In genomic region chr10:101120884-101121660, GRCh38 we compare ENCODE assay signal across 8 cellular contexts. TPM values are rescaled to one million over a fixed set of nuclear protein-coding genes. Genes with fewer than 3 reads are reported as not detected.
DNase-seq lines count a peak whose midpoint lies in the region; ATAC-seq and TF ChIP-seq lines count a peak whose summit lies in the region.
"Had no signal": no experiment of that assay in that cellular context is flagged by ENCODE, and none has a peak within 500 bp of the region (broad histone marks: within the 10 kb centered on the region; RNA-seq: fewer than 3 reads in every experiment).

No MANE protein-coding gene starts in this region.

- H3K27me3 Mint-ChIP-seq in activated CD8-positive, alpha-beta T cell treated with anti-CD3 and anti-CD28 coated beads, Interleukin-2, amount 10 ng/mL, durations not matched to agents 7 days and 5 days (ENCODE audit: low read depth), result peaks cover 61% of the 10 kb centered on the region
- no peaks in the 10 kb centered on the region for H3K27me3 Mint-ChIP-seq in Caco-2 (ENCODE audit: insufficient read depth, unreplicated experiment)

- peak overlapping the region; percentile 34 to 77 (median 63) for H3K9ac ChIP-seq in skeletal muscle tissue (ENCODE audit: low read depth in 1 of 3, low read length in 3 of 3)

- 8 to 9% methylated on average over 41 of the region's 41 CpGs for WGBS in heart right ventricle, 2 donors

- ATAC-seq in HG02642 (IDR thresholded peaks at IDR 0.05; ENCODE audit: poor library complexity, unreplicated experiment) (peak; percentile 48), heart right ventricle (peak in 2 of 8 donors; percentile 45 to 59)
- peak; percentile 80 for ATAC-seq in activated CD8-positive, alpha-beta T cell treated with anti-CD3 and anti-CD28 coated beads, Interleukin-2, amount 10 ng/mL, durations not matched to agents 7 days and 5 days

- H3K9me3 ChIP-seq in heart right ventricle (no peaks in the 10 kb centered on the region), skeletal muscle tissue (ENCODE audit: control insufficient read depth in 3 of 3, low read length in 3 of 3) (no peaks in the 10 kb centered on the region), Caco-2 (no peaks in the 10 kb centered on the region)

- H3K4me3 ChIP-seq in heart right ventricle, result peak overlapping the region; percentile 32 to 59 (median 50)
- H3K4me3 ChIP-seq in skeletal muscle tissue (ENCODE audit: low read length in 3 of 3), result peak overlapping the region; percentile 64 to 82 (median 71)
- no peak overlapping the region for H3K4me3 ChIP-seq in Caco-2 (ENCODE audit: low read depth, low read length)

- H3K36me3 Mint-ChIP-seq in activated CD8-positive, alpha-beta T cell treated with anti-CD3 and anti-CD28 coated beads, Interleukin-2, amount 10 ng/mL, durations not matched to agents 7 days and 5 days (ENCODE audit: low read depth), result no peaks in the 10 kb centered on the region
- H3K36me3 Mint-ChIP-seq in Caco-2 (ENCODE audit: insufficient read depth, unreplicated experiment), result no peaks in the 10 kb centered on the region

- peaks cover 27% of the 10 kb centered on the region for H3K4me1 Mint-ChIP-seq in activated CD8-positive, alpha-beta T cell treated with anti-CD3 and anti-CD28 coated beads, Interleukin-2, amount 10 ng/mL, durations not matched to agents 7 days and 5 days (ENCODE audit: low read depth)
- peaks cover 10% of the 10 kb centered on the region for H3K4me1 Mint-ChIP-seq in Caco-2 (ENCODE audit: low read depth, unreplicated experiment)

- POLR2A ChIA-PET in activated CD8-positive, alpha-beta T cell treated with anti-CD3 and anti-CD28 coated beads, Interleukin-2, amount 10 ng/mL, durations not matched to agents 7 days and 5 days (lab: Charles Lee), result no interaction called here
- POLR2A ChIA-PET in Caco-2 (lab: Charles Lee), result no interaction called here

- H3K4me1 ChIP-seq in heart right ventricle (peaks cover 6 to 27% (median 22%) of the 10 kb centered on the region in 9 donors), skeletal muscle tissue (ENCODE audit: control insufficient read depth in 3 of 3, insufficient read depth in 3 of 3, low read length in 3 of 3) (peaks cover 11 to 19% (median 16%) of the 10 kb centered on the region in 3 donors), Caco-2 (no peaks in the 10 kb centered on the region)

- no TSS peak for BruUV-seq in Caco-2 (replicated peaks; lab: Mats Ljungman, UMichigan)

- TF ChIP-seq CTCF in heart right ventricle (IDR thresholded peaks at IDR 0.05), result no peak
- TF ChIP-seq CTCF in Caco-2 (IDR thresholded peaks at IDR 0.05; ENCODE audit: insufficient read depth in 1 of 2, low read depth in 1 of 2, low read length in 1 of 2, severe bottlenecking in 1 of 2, unreplicated experiment in 1 of 2), result no peak

- intact Hi-C loops in heart right ventricle (cut with DNase I), result no loop called here
- intact Hi-C loops in Caco-2 (cut with micrococcal nuclease; ENCODE audit: unreplicated experiment), result no loop called here

- H3K9me3 Mint-ChIP-seq in activated CD8-positive, alpha-beta T cell treated with anti-CD3 and anti-CD28 coated beads, Interleukin-2, amount 10 ng/mL, durations not matched to agents 7 days and 5 days (ENCODE audit: insufficient read depth), result no peaks in the 10 kb centered on the region
- no peaks in the 10 kb centered on the region for H3K9me3 Mint-ChIP-seq in Caco-2 (ENCODE audit: unreplicated experiment)

- H3K4me3 Mint-ChIP-seq in activated CD8-positive, alpha-beta T cell treated with anti-CD3 and anti-CD28 coated beads, Interleukin-2, amount 10 ng/mL, durations not matched to agents 7 days and 5 days, result peak overlapping the region; percentile 80
- no peak overlapping the region for H3K4me3 Mint-ChIP-seq in Caco-2 (ENCODE audit: unreplicated experiment)

- CTCF ChIA-PET in activated CD8-positive, alpha-beta T cell treated with anti-CD3 and anti-CD28 coated beads, Interleukin-2, amount 10 ng/mL, durations not matched to agents 7 days and 5 days (lab: Charles Lee), result interaction anchor here (0.8 to 5.3 kb wide), 3 partner anchors 20 to 60 kb away, joined by 3 to 42 read pairs (median 10); partner anchors contain the start of gene KAZALD1
- CTCF ChIA-PET in Caco-2 (lab: Charles Lee), result interaction anchor here (1.2 kb wide), 1 partner anchor 25 kb away, joined by 3 read pairs; no protein-coding TSS in a partner anchor

- H3K36me3 ChIP-seq in heart right ventricle (no peaks in the 10 kb centered on the region), skeletal muscle tissue (ENCODE audit: control insufficient read depth in 3 of 3, insufficient read depth in 3 of 3, low read length in 3 of 3) (no peaks in the 10 kb centered on the region), Caco-2 (ENCODE audit: control insufficient read depth, insufficient read depth, low read length) (no peaks in the 10 kb centered on the region)

- H3K27me3 ChIP-seq in heart right ventricle (peaks cover 40 to 100% (median 97%) of the 10 kb centered on the region in 7 donors), skeletal muscle tissue (ENCODE audit: control insufficient read depth in 3 of 3, insufficient read depth in 3 of 3, low read length in 3 of 3) (peaks cover 65 to 77% (median 67%) of the 10 kb centered on the region in 3 donors), Caco-2 (replicated peaks; ENCODE audit: control insufficient read depth, insufficient read depth, low read length) (no peaks in the 10 kb centered on the region)

- no peak overlapping the region for H3K27ac ChIP-seq in heart right ventricle
- no peak overlapping the region for H3K27ac ChIP-seq in skeletal muscle tissue (ENCODE audit: low read depth, low read length)

- peak overlapping the region; percentile 78 for H3K27ac Mint-ChIP-seq in activated CD8-positive, alpha-beta T cell treated with anti-CD3 and anti-CD28 coated beads, Interleukin-2, amount 10 ng/mL, durations not matched to agents 7 days and 5 days
- no peak overlapping the region for H3K27ac Mint-ChIP-seq in Caco-2 (ENCODE audit: unreplicated experiment)

- peak; percentile 51 for DNase-seq in activated CD8-positive, alpha-beta T cell treated with anti-CD3 and anti-CD28 coated beads, Interleukin-2, amount 10 ng/mL, durations not matched to agents 7 days and 5 days
- no peak for DNase-seq in heart right ventricle
- no peak for DNase-seq in NCI-H128 (lab: John Stamatoyannopoulos, UW; ENCODE audit: unreplicated experiment)
- no peak for DNase-seq in Caco-2
- no peak for DNase-seq in mesenteric fat pad (ENCODE audit: low spot score)

RNA-seq across cellular contexts. Expression of gene TLX1, which starts 10.0 kb away (rescaled TPM):
- total RNA-seq in activated CD8-positive, alpha-beta T cell treated with anti-CD3 and anti-CD28 coated beads, Interleukin-2, amount 10 ng/mL, durations not matched to agents 7 days and 5 days, result not detected
- under 1 TPM in 2 of 10 donors, not detected in 8; 0.27 to 0.74 TPM for total RNA-seq in heart right ventricle
- under 1 TPM in 1 of 2 donors, not detected in 1; 0.03 TPM for polyA plus RNA-seq in heart right ventricle
- not detected for total RNA-seq in skeletal muscle tissue
- total RNA-seq in Caco-2 (2022), result 1.9 and 2.3 TPM in 2 replicates
- not detected for total RNA-seq in mesenteric fat pad
- total RNA-seq: T-helper 1 cell treated with Interleukin-12 subunit alpha and Interleukin-12 subunit beta and Interleukin-4 antibody, amounts not matched to agents 30 ng/mL and 1 ng/mL, for 36 hours had no signal

RNA-seq across cellular contexts. Expression of gene KAZALD1, which starts 59.3 kb away (rescaled TPM):
- total RNA-seq in activated CD8-positive, alpha-beta T cell treated with anti-CD3 and anti-CD28 coated beads, Interleukin-2, amount 10 ng/mL, durations not matched to agents 7 days and 5 days, result under 1 TPM in 1 of 2 experiments, not detected in 1; 0.18 TPM
- total RNA-seq in heart right ventricle (10 to 100 TPM in 4 of 10 donors, 1 to 10 TPM in 6; 3.3 to 13.1 (median 8.5) TPM), skeletal muscle tissue (23.5 TPM), Caco-2 (2022) (41.3 and 42.3 TPM in 2 replicates), mesenteric fat pad (1.9 TPM)
- 10 to 100 TPM; 12.2 to 16.5 TPM for polyA plus RNA-seq in heart right ventricle
